ENCODE assay signal across 9 cellular contexts in genomic region chr11:33687733-33688479, GRCh38. TPM values are rescaled to one million over a fixed set of nuclear protein-coding genes. Genes with fewer than 3 reads are reported as not detected.
DNase-seq lines count a peak whose midpoint lies in the region; ATAC-seq and TF ChIP-seq lines count a peak whose summit lies in the region.
"Had no signal": no experiment of that assay in that cellular context is flagged by ENCODE, and none has a peak within 500 bp of the region (broad histone marks: within the 10 kb centered on the region; RNA-seq: fewer than 3 reads in every experiment).

No MANE protein-coding gene starts in this region.

- H3K36me3 Mint-ChIP-seq in CD14-positive monocyte (no peaks in the 10 kb centered on the region), glutamatergic neuron (ENCODE audit: unreplicated experiment) (no peaks in the 10 kb centered on the region)

- H3K27me3 ChIP-seq in stomach, result no peaks in the 10 kb centered on the region

- TF ChIP-seq EP300 in stomach (IDR thresholded peaks at IDR 0.05), result no peak

- WGBS in stomach, 5 donors, result 48 to 59% (median 55%) methylated on average over 2 of the region's 2 CpGs

- intact Hi-C loops in CD14-positive monocyte (cut with micrococcal nuclease) (loop anchor here in 1 of 2 donors (10.0 kb wide), 1 partner anchor 323 kb away; no protein-coding TSS in a partner anchor), stomach (cut with DNase I; ENCODE audit: low total_unique reads) (loop anchor here (10.0 kb wide), 2 partner anchors 143 to 323 kb away; no protein-coding TSS in a partner anchor)

- H3K4me3 Mint-ChIP-seq in CD14-positive monocyte (no peak overlapping the region), glutamatergic neuron (ENCODE audit: unreplicated experiment) (no peak overlapping the region)

- peak; percentile 67 for ATAC-seq in GM19023 (IDR thresholded peaks at IDR 0.05; ENCODE audit: unreplicated experiment)
- no peak for ATAC-seq in GM19035 (IDR thresholded peaks at IDR 0.05; ENCODE audit: unreplicated experiment)
- ATAC-seq: mucosa of descending colon had no signal

- peaks cover 24 to 41% (median 32%) of the 10 kb centered on the region in 4 donors for H3K4me1 ChIP-seq in stomach

- DNase-seq in CD14-positive monocyte (ENCODE audit: low spot score), result no peak
- peak; percentile 79 for DNase-seq in NCI-H1694 (lab: John Stamatoyannopoulos, UW)
- DNase-seq in glutamatergic neuron, result peak; percentile 58
- DNase-seq in stomach, result no peak
- DNase-seq in SKM-1 treated with dmso at 0.1 percent for 144 hours (lab: John Stamatoyannopoulos, UW; ENCODE audit: unreplicated experiment), result no peak

- H3K36me3 ChIP-seq in stomach, result no peaks in the 10 kb centered on the region

- H3K27ac ChIP-seq in VCaP, result no peak overlapping the region
- no peak overlapping the region for H3K27ac ChIP-seq in stomach

- H3K9me3 ChIP-seq in stomach, result peaks cover 0 to 6% (median 4%) of the 10 kb centered on the region in 4 donors
- H3K9me3 ChIP-seq: mucosa of descending colon had no signal

- H3K27me3 Mint-ChIP-seq in CD14-positive monocyte (ENCODE audit: low read depth in 3 of 3) (peaks cover 0 to 3% (median 1%) of the 10 kb centered on the region in 3 donors), glutamatergic neuron (ENCODE audit: unreplicated experiment) (no peaks in the 10 kb centered on the region)

- TF ChIP-seq CTCF in CD14-positive monocyte (IDR thresholded peaks at IDR 0.05) (peak; percentile 39), VCaP (conservative IDR thresholded peaks at IDR 0.05) (peak; percentile 80), glutamatergic neuron (IDR thresholded peaks at IDR 0.05; ENCODE audit: partially characterized antibody, unreplicated experiment) (peak; percentile 61), stomach (IDR thresholded peaks at IDR 0.05) (peak in 5 of 7 experiments; percentile 19 to 55 (median 45))

- no peak overlapping the region for H3K27ac Mint-ChIP-seq in CD14-positive monocyte
- no peak overlapping the region for H3K27ac Mint-ChIP-seq in glutamatergic neuron (ENCODE audit: unreplicated experiment)

- TF ChIP-seq POLR2A in stomach (IDR thresholded peaks at IDR 0.05), result no peak

- H3K4me1 Mint-ChIP-seq in CD14-positive monocyte, result no peaks in the 10 kb centered on the region
- peaks cover 6% of the 10 kb centered on the region for H3K4me1 Mint-ChIP-seq in glutamatergic neuron (ENCODE audit: low read depth, unreplicated experiment)

- H3K9me3 Mint-ChIP-seq in CD14-positive monocyte (peaks cover 0 to 8% (median 4%) of the 10 kb centered on the region in 7 donors), glutamatergic neuron (ENCODE audit: unreplicated experiment) (no peaks in the 10 kb centered on the region)

- H3K4me3 ChIP-seq in stomach, result no peak overlapping the region
- H3K4me3 ChIP-seq: mucosa of descending colon had no signal

RNA-seq across cellular contexts. Expression of gene C11orf91, which starts 12.7 kb away (rescaled TPM):
- polyA plus RNA-seq in CD14-positive monocyte, result not detected
- total RNA-seq in glutamatergic neuron (ENCODE audit: unreplicated experiment), result not detected
- total RNA-seq in stomach, result not detected
- not detected for polyA plus RNA-seq in stomach

RNA-seq across cellular contexts. Expression of gene CD59, which starts 48.3 kb away (rescaled TPM):
- 10 to 100 TPM; 21.1 to 34.9 TPM for polyA plus RNA-seq in CD14-positive monocyte
- 105 TPM for total RNA-seq in glutamatergic neuron (ENCODE audit: unreplicated experiment)
- total RNA-seq in stomach, result 100 to 1,000 TPM in 3 of 5 donors, 10 to 100 TPM in 1, 1 to 10 TPM in 1; 6.4 to 225 (median 111) TPM
- polyA plus RNA-seq in stomach, result 100 to 1,000 TPM in 2 of 3 donors, 10 to 100 TPM in 1; 89.1 to 200 (median 166) TPM

Comparison
In these comparisons a context has a peak if more than half of its experiments do, and no peak if none do; other contexts are left out.
1. DNase-seq: peak in NCI-H1694 (single experiment) and glutamatergic neuron (single experiment); none in CD14-positive monocyte (single experiment), stomach (single experiment) and SKM-1 treated with dmso at 0.1 percent for 144 hours (single experiment).
2. Peak in every context shown above with its lines, with median percentiles within 50 percentile points of each other: CTCF ChIP-seq.